ENCODE assay signal across 10 cellular contexts in genomic region chr19:19459099-19459498, GRCh38. TPM values are rescaled to one million over a fixed set of nuclear protein-coding genes. Genes with fewer than 3 reads are reported as not detected.
A peak's percentile ranks its signal among the peaks of the same experiment; 100 is the strongest.
DNase-seq lines count a peak whose midpoint lies in the region; ATAC-seq and TF ChIP-seq lines count a peak whose summit lies in the region.
"Had no signal": no experiment of that assay in that cellular context is flagged by ENCODE, and none has a peak within 500 bp of the region (broad histone marks: within the 10 kb centered on the region; RNA-seq: fewer than 3 reads in every experiment).

No MANE protein-coding gene starts in this region.

- H3K27ac Mint-ChIP-seq in activated T-helper 2 cell treated with anti-CD3 and anti-CD28 coated beads, Interferon-gamma antibody, Interleukin-2, Interleukin-4, amounts not matched to agents 10 μg/mL and 5 μg/mL and 100 μg/mL, durations not matched to agents 14 hours and 24 hours and 36 hours, result peak overlapping the region; percentile 94
- H3K27ac Mint-ChIP-seq in memory B cell, result peak overlapping the region; percentile 96

- peaks cover 3% of the 10 kb centered on the region for H3K36me3 ChIP-seq in left ventricle myocardium inferior

- H3K4me3 ChIP-seq in left ventricle myocardium inferior (no peak overlapping the region), right cardiac atrium (ENCODE audit: low read length) (no peak overlapping the region)
- H3K4me3 ChIP-seq: K562 had no signal

- peaks cover 59% of the 10 kb centered on the region for H3K4me1 Mint-ChIP-seq in activated T-helper 2 cell treated with anti-CD3 and anti-CD28 coated beads, Interferon-gamma antibody, Interleukin-2, Interleukin-4, amounts not matched to agents 10 μg/mL and 5 μg/mL and 100 μg/mL, durations not matched to agents 14 hours and 24 hours and 36 hours (ENCODE audit: low read depth)
- H3K4me1 Mint-ChIP-seq in memory B cell, result peaks cover 54% of the 10 kb centered on the region

- peak overlapping the region; percentile 77 for H3K4me3 Mint-ChIP-seq in activated T-helper 2 cell treated with anti-CD3 and anti-CD28 coated beads, Interferon-gamma antibody, Interleukin-2, Interleukin-4, amounts not matched to agents 10 μg/mL and 5 μg/mL and 100 μg/mL, durations not matched to agents 14 hours and 24 hours and 36 hours (ENCODE audit: low read depth)
- H3K4me3 Mint-ChIP-seq in memory B cell, result peak overlapping the region; percentile 78

- intact Hi-C loops in left ventricle myocardium inferior (cut with micrococcal nuclease), result no loop called here
- intact Hi-C loops in right cardiac atrium (cut with DNase I), result no loop called here
- intact Hi-C loops in activated T-helper 2 cell treated with anti-CD3 and anti-CD28 coated beads, Interferon-gamma antibody, Interleukin-2, Interleukin-4, amounts not matched to agents 10 μg/mL and 5 μg/mL and 100 μg/mL, durations not matched to agents 14 hours and 24 hours and 36 hours (cut with micrococcal nuclease), result loop anchor here (1.0 to 2.0 kb wide), 4 partner anchors 8 to 30 kb away; no protein-coding TSS in a partner anchor

- no peaks in the 10 kb centered on the region for H3K9me3 ChIP-seq in left ventricle myocardium inferior (replicated peaks)
- no peaks in the 10 kb centered on the region for H3K9me3 ChIP-seq in right cardiac atrium (ENCODE audit: control insufficient read depth, low read length)

- no peak for DNase-seq in left ventricle myocardium inferior
- no peak for DNase-seq in right cardiac atrium
- no peak for DNase-seq in activated T-helper 2 cell treated with anti-CD3 and anti-CD28 coated beads, Interferon-gamma antibody, Interleukin-2, Interleukin-4, amounts not matched to agents 10 μg/mL and 5 μg/mL and 100 μg/mL, durations not matched to agents 14 hours and 24 hours and 36 hours (ENCODE audit: low spot score)
- no peak for DNase-seq in memory B cell (ENCODE audit: low spot score in 2 of 2)
- DNase-seq in activated CD8-positive, alpha-beta memory T cell treated with anti-CD3 and anti-CD28 coated beads, Interleukin-2, amount 50 U/mL, for 48 hours, result no peak
- no peak for DNase-seq in NCI-H1694 treated with DMSO at 0.1 percent for 48 hours (lab: John Stamatoyannopoulos, UW)
- DNase-seq: T1000 had no signal

- H3K27me3 ChIP-seq in left ventricle myocardium inferior (ENCODE audit: low read depth) (no peaks in the 10 kb centered on the region), right cardiac atrium (ENCODE audit: control insufficient read depth, insufficient read depth) (no peaks in the 10 kb centered on the region)

- no peaks in the 10 kb centered on the region for H3K27me3 Mint-ChIP-seq in activated T-helper 2 cell treated with anti-CD3 and anti-CD28 coated beads, Interferon-gamma antibody, Interleukin-2, Interleukin-4, amounts not matched to agents 10 μg/mL and 5 μg/mL and 100 μg/mL, durations not matched to agents 14 hours and 24 hours and 36 hours (ENCODE audit: low read depth)
- no peaks in the 10 kb centered on the region for H3K27me3 Mint-ChIP-seq in memory B cell

- H3K27ac ChIP-seq in left ventricle myocardium inferior (replicated peaks) (peak overlapping the region; percentile 68), right cardiac atrium (ENCODE audit: low read length) (no peak overlapping the region)

- TF ChIP-seq CTCF in left ventricle myocardium inferior (IDR thresholded peaks at IDR 0.05; ENCODE audit: borderline replicate concordance), result no peak

- H3K36me3 Mint-ChIP-seq in activated T-helper 2 cell treated with anti-CD3 and anti-CD28 coated beads, Interferon-gamma antibody, Interleukin-2, Interleukin-4, amounts not matched to agents 10 μg/mL and 5 μg/mL and 100 μg/mL, durations not matched to agents 14 hours and 24 hours and 36 hours (ENCODE audit: low read depth), result peaks cover 14% of the 10 kb centered on the region
- no peaks in the 10 kb centered on the region for H3K36me3 Mint-ChIP-seq in memory B cell

- H3K4me1 ChIP-seq in left ventricle myocardium inferior (peaks cover 74% of the 10 kb centered on the region), right cardiac atrium (ENCODE audit: control insufficient read depth, insufficient read depth, low read length) (peaks cover 42% of the 10 kb centered on the region)

- ATAC-seq in right cardiac atrium, result no peak
- ATAC-seq in memory B cell (ENCODE audit: low read depth), result peak; percentile 23
- no peak for ATAC-seq in HG03135 (IDR thresholded peaks at IDR 0.05; ENCODE audit: unreplicated experiment)
- no peak for ATAC-seq in HG03460 (IDR thresholded peaks at IDR 0.05; ENCODE audit: unreplicated experiment)

- no peaks in the 10 kb centered on the region for H3K9me3 Mint-ChIP-seq in activated T-helper 2 cell treated with anti-CD3 and anti-CD28 coated beads, Interferon-gamma antibody, Interleukin-2, Interleukin-4, amounts not matched to agents 10 μg/mL and 5 μg/mL and 100 μg/mL, durations not matched to agents 14 hours and 24 hours and 36 hours
- no peaks in the 10 kb centered on the region for H3K9me3 Mint-ChIP-seq in memory B cell

RNA-seq across cellular contexts. Expression of gene GATAD2A, which starts 53.6 kb away (rescaled TPM):
- total RNA-seq in left ventricle myocardium inferior (24.1 TPM), right cardiac atrium (10 to 100 TPM; 31.4 to 53.9 (median 36.0) TPM)
- 12.2 TPM for polyA plus RNA-seq in right cardiac atrium
- 125 and 128 TPM in 2 replicates for total RNA-seq in activated T-helper 2 cell treated with anti-CD3 and anti-CD28 coated beads, Interferon-gamma antibody, Interleukin-2, Interleukin-4, amounts not matched to agents 10 μg/mL and 5 μg/mL and 100 μg/mL, durations not matched to agents 14 hours and 24 hours and 36 hours

RNA-seq across cellular contexts. Expression of gene TSSK6, which starts 56.2 kb away (rescaled TPM):
- total RNA-seq in left ventricle myocardium inferior (0.77 TPM), right cardiac atrium (under 1 TPM; 0.28 to 0.97 (median 0.82) TPM)
- 0.77 TPM for polyA plus RNA-seq in right cardiac atrium
- 2.6 and 2.9 TPM in 2 replicates for total RNA-seq in activated T-helper 2 cell treated with anti-CD3 and anti-CD28 coated beads, Interferon-gamma antibody, Interleukin-2, Interleukin-4, amounts not matched to agents 10 μg/mL and 5 μg/mL and 100 μg/mL, durations not matched to agents 14 hours and 24 hours and 36 hours

RNA-seq across cellular contexts. Expression of gene NDUFA13, which starts 56.9 kb away (rescaled TPM):
- 1,029 TPM for total RNA-seq in left ventricle myocardium inferior
- total RNA-seq in right cardiac atrium, result 1,000 to 10,000 TPM in 1 of 4 donors, 100 to 1,000 TPM in 3; 785 to 1,013 (median 850) TPM
- polyA plus RNA-seq in right cardiac atrium, result 1,226 TPM
- 381 and 393 TPM in 2 replicates for total RNA-seq in activated T-helper 2 cell treated with anti-CD3 and anti-CD28 coated beads, Interferon-gamma antibody, Interleukin-2, Interleukin-4, amounts not matched to agents 10 μg/mL and 5 μg/mL and 100 μg/mL, durations not matched to agents 14 hours and 24 hours and 36 hours
